In the genomic region with DNA sequence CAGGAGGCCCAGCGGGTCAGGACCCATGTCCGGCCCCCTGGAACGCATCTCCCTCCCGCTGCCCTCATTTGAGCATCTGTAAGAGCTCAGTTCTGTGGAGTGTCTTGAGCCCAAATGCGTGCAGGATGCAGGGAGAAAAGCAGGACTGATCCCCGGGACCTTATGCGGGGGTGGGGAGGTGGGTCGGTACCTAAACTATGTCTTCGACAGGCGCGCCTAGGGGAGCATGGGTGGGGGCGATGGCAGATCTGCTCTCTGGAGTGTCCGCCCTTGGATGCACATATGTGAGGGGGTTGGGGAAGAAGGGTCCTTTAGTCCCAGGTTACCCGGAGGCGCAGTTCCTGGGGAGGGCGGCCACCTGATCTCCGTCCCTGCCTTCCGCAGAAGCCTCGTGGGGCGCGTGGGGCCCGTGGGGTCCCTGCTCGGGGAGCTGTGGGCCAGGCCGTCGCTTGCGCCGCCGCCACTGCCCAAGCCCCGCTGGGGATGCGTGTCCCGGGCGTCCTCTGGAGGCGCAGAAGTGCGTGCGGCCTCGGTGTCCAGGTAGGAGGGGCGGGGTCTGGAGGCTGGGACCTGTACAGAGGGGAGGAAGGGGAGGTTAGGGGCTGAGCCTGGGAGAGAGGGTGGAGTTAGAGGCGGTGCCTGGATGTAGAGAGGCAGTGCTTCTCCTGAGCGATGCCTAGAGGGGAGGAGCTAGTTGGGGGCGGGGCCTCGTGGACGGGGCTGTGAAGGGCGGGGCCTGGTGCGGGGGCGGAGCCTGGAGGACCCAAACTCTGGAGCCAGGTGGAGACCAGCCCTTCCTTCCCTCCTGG, we compare ENCODE assay signal across 8 cellular contexts. TPM values are rescaled to one million over a fixed set of nuclear protein-coding genes. Genes with fewer than 3 reads are reported as not detected.
DNase-seq lines count a peak whose midpoint lies in the region; ATAC-seq and TF ChIP-seq lines count a peak whose summit lies in the region.

No MANE protein-coding gene starts in this region.

- H3K27me3 Mint-ChIP-seq in activated B cell treated with CpG ODN at 0.5 μM for 24 hours: peaks cover 20% of the 10 kb centered on the region
- H3K27me3 Mint-ChIP-seq in stimulated activated naive CD8-positive, alpha-beta T cell treated with anti-CD3 and anti-CD28 coated beads, Interleukin-15, amount 100 ng/mL, for 72 hours: peaks cover 25% of the 10 kb centered on the region

- H3K9me3 ChIP-seq in mucosa of rectum (ENCODE audit: control insufficient read depth in 2 of 2, low read length in 2 of 2): no peaks in the 10 kb centered on the region

- no peak for TF ChIP-seq CTCF in activated B cell treated with CpG ODN at 0.5 μM for 24 hours (IDR thresholded peaks at IDR 0.05)

- peaks cover 28% of the 10 kb centered on the region for H3K4me1 Mint-ChIP-seq in activated B cell treated with CpG ODN at 0.5 μM for 24 hours
- H3K4me1 Mint-ChIP-seq in stimulated activated naive CD8-positive, alpha-beta T cell treated with anti-CD3 and anti-CD28 coated beads, Interleukin-15, amount 100 ng/mL, for 72 hours: peaks cover 55% of the 10 kb centered on the region

- H3K4me3 Mint-ChIP-seq in activated B cell treated with CpG ODN at 0.5 μM for 24 hours: peak overlapping the region; percentile 68
- peak overlapping the region; percentile 71 to 85 for H3K4me3 Mint-ChIP-seq in stimulated activated naive CD8-positive, alpha-beta T cell treated with anti-CD3 and anti-CD28 coated beads, Interleukin-15, amount 100 ng/mL, for 72 hours

- intact Hi-C loops in activated B cell treated with CpG ODN at 0.5 μM for 24 hours (cut with micrococcal nuclease): loop anchor here (5.0 kb wide), 1 partner anchor 56 kb away; no protein-coding TSS in a partner anchor

- DNase-seq in CD1c-positive myeloid dendritic cell (ENCODE audit: extremely low spot score): peak; percentile 44
- DNase-seq in activated B cell treated with CpG ODN at 0.5 μM for 24 hours: peak; percentile 55
- peak; percentile 60 for DNase-seq in central memory CD4-positive, alpha-beta T cell
- DNase-seq in stimulated activated naive CD8-positive, alpha-beta T cell treated with anti-CD3 and anti-CD28 coated beads, Interleukin-15, amount 100 ng/mL, for 72 hours: peak; percentile 74 to 76
- no peak for DNase-seq in midbrain (lab: John Stamatoyannopoulos, UW)

- H3K4me3 ChIP-seq in mucosa of rectum (ENCODE audit: low read length in 2 of 2): peak overlapping the region; percentile 16 to 44

- no peak overlapping the region for H3K27ac ChIP-seq in mucosa of rectum (ENCODE audit: low read depth in 2 of 2, low read length in 2 of 2)

- H3K36me3 ChIP-seq in mucosa of rectum (ENCODE audit: control insufficient read depth in 2 of 2, insufficient read depth in 2 of 2, low read length in 2 of 2): no peaks in the 10 kb centered on the region

- H3K9me3 Mint-ChIP-seq in activated B cell treated with CpG ODN at 0.5 μM for 24 hours: no peaks in the 10 kb centered on the region
- H3K9me3 Mint-ChIP-seq in stimulated activated naive CD8-positive, alpha-beta T cell treated with anti-CD3 and anti-CD28 coated beads, Interleukin-15, amount 100 ng/mL, for 72 hours: no peaks in the 10 kb centered on the region

- peaks cover 9 to 12% of the 10 kb centered on the region in 2 donors for H3K4me1 ChIP-seq in mucosa of rectum (ENCODE audit: control insufficient read depth in 2 of 2, insufficient read depth in 2 of 2, low read length in 2 of 2)

- H3K27me3 ChIP-seq in mucosa of rectum (ENCODE audit: control insufficient read depth in 2 of 2, insufficient read depth in 2 of 2, low read length in 2 of 2): peaks cover 13 to 18% of the 10 kb centered on the region in 2 donors

- H3K27ac Mint-ChIP-seq in activated B cell treated with CpG ODN at 0.5 μM for 24 hours: no peak overlapping the region
- H3K27ac Mint-ChIP-seq in stimulated activated naive CD8-positive, alpha-beta T cell treated with anti-CD3 and anti-CD28 coated beads, Interleukin-15, amount 100 ng/mL, for 72 hours: peak overlapping the region in 1 of 2 donors; percentile 71

- POLR2A ChIA-PET in activated B cell treated with CpG ODN at 0.5 μM for 24 hours (lab: Charles Lee): interaction anchor here (0.6 to 1.5 kb wide), 4 partner anchors 17 to 308 kb away, joined by 3 to 7 read pairs (median 4); no protein-coding TSS in a partner anchor

- CTCF ChIA-PET in activated B cell treated with CpG ODN at 0.5 μM for 24 hours (lab: Charles Lee): interaction anchor here (0.7 kb wide), 1 partner anchor 20 kb away, joined by 3 read pairs; no protein-coding TSS in a partner anchor

- ATAC-seq in HG02870 (IDR thresholded peaks at IDR 0.05; ENCODE audit: unreplicated experiment) (peak; percentile 69), activated B cell treated with CpG ODN at 0.5 μM for 24 hours (ENCODE audit: low read depth) (peak; percentile 78), GM19395 (IDR thresholded peaks at IDR 0.05; ENCODE audit: unreplicated experiment) (no peak)
- ATAC-seq in stimulated activated naive CD8-positive, alpha-beta T cell treated with anti-CD3 and anti-CD28 coated beads, Interleukin-15, amount 100 ng/mL, for 72 hours: peak; percentile 82

- no peak overlapping the region for H3K9ac ChIP-seq in mucosa of rectum (ENCODE audit: low read depth in 1 of 2, low read length in 2 of 2)

- H3K36me3 Mint-ChIP-seq in activated B cell treated with CpG ODN at 0.5 μM for 24 hours (ENCODE audit: low read depth): no peaks in the 10 kb centered on the region

RNA-seq across cellular contexts. Expression of a gene that starts 2.8 kb away (rescaled TPM):
- total RNA-seq in activated B cell treated with CpG ODN at 0.5 μM for 24 hours: 0.27 and 0.29 TPM in 2 replicates

RNA-seq across cellular contexts. Expression of a gene that starts 12.2 kb away (rescaled TPM):
- 7.8 and 9.1 TPM in 2 replicates for total RNA-seq in activated B cell treated with CpG ODN at 0.5 μM for 24 hours

RNA-seq across cellular contexts. Expression of a gene that starts 24.9 kb away (rescaled TPM):
- 294 and 317 TPM in 2 replicates for total RNA-seq in activated B cell treated with CpG ODN at 0.5 μM for 24 hours

RNA-seq across cellular contexts. Expression of a gene that starts 25.6 kb away (rescaled TPM):
- total RNA-seq in activated B cell treated with CpG ODN at 0.5 μM for 24 hours: 4.0 and 4.3 TPM in 2 replicates
